In the genomic region with DNA sequence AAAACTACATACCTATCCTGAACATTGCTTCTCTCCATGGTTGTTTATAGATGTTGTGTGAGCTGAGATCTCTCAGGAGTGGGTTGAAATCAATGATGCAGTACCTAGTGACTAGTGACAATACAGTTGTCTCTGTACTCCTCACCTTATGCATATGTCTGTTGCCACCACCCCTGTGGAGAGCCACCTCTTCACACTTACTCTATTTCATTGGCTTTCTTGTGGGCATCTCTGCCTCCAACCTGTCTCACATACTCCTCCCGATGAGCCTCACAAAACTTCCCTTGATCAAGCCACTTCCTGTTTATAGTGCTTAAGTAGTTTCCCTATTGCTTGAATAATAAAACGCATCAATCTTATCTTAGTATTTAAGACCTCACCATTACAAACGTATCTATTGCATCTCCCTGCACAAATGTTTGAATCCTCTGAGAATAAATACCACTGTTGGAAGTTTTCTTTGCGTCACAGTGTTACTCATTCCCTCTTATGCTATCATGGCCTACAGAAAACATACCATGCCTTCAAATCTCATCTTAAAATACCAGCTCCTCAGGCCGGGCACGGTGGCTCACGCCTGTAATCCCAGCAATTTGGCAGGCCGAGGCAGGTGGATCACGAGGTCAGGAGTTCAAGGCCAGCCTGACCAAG, we compare ENCODE assay signal across 26 cellular contexts. TPM values are rescaled to one million over a fixed set of nuclear protein-coding genes. Genes with fewer than 3 reads are reported as not detected.
A peak's percentile ranks its signal among the peaks of the same experiment; 100 is the strongest.
DNase-seq lines count a peak whose midpoint lies in the region; ATAC-seq and TF ChIP-seq lines count a peak whose summit lies in the region.
"Had no signal": no experiment of that assay in that cellular context is flagged by ENCODE, and none has a peak within 500 bp of the region (broad histone marks: within the 10 kb centered on the region; RNA-seq: fewer than 3 reads in every experiment).

No MANE protein-coding gene starts in this region.

- intact Hi-C loops in activated CD8-positive, alpha-beta T cell treated with anti-CD3 and anti-CD28 coated beads for 36 hours (cut with micrococcal nuclease), result no loop called here
- intact Hi-C loops in Right ventricle myocardium superior (cut with DNase I), result no loop called here

- no peaks in the 10 kb centered on the region for H3K9me3 ChIP-seq in CD8-positive, alpha-beta memory T cell (ENCODE audit: low read length)
- H3K9me3 ChIP-seq: neutrophil, psoas muscle, thyroid gland had no signal

- no peaks in the 10 kb centered on the region for H3K27me3 ChIP-seq in CD8-positive, alpha-beta memory T cell (ENCODE audit: insufficient read depth, low read length, poor library complexity, severe bottlenecking)
- H3K27me3 ChIP-seq: brain microvascular endothelial cell, left lung, neutrophil, thyroid gland had no signal

- no peaks in the 10 kb centered on the region for H3K9me3 Mint-ChIP-seq in activated CD8-positive, alpha-beta T cell treated with anti-CD3 and anti-CD28 coated beads for 36 hours
- H3K9me3 Mint-ChIP-seq in activated CD8-positive, alpha-beta T cell treated with anti-CD3 and anti-CD28 coated beads, Interleukin-2, amount 10 ng/mL, durations not matched to agents 7 days and 5 days (ENCODE audit: insufficient read depth), result peaks cover 3% of the 10 kb centered on the region
- peaks cover 2 to 17% (median 5%) of the 10 kb centered on the region in 5 donors for H3K9me3 Mint-ChIP-seq in CD8-positive, alpha-beta memory T cell
- H3K9me3 Mint-ChIP-seq in activated CD4-positive, alpha-beta memory T cell treated with anti-CD3 and anti-CD28 coated beads, Interleukin-2, amount 10 ng/mL, durations not matched to agents 7 days and 5 days, result peaks cover 19% of the 10 kb centered on the region
- peaks cover 0 to 2% (median 0%) of the 10 kb centered on the region in 6 donors for H3K9me3 Mint-ChIP-seq in immature natural killer cell
- no peaks in the 10 kb centered on the region for H3K9me3 Mint-ChIP-seq in chondrocyte (ENCODE audit: low read depth)

- no peak overlapping the region for H3K4me3 Mint-ChIP-seq in activated CD8-positive, alpha-beta T cell treated with anti-CD3 and anti-CD28 coated beads for 36 hours
- H3K4me3 Mint-ChIP-seq in activated CD8-positive, alpha-beta T cell treated with anti-CD3 and anti-CD28 coated beads, Interleukin-2, amount 10 ng/mL, durations not matched to agents 7 days and 5 days, result no peak overlapping the region
- peak overlapping the region in 4 of 7 donors; percentile 3 to 63 (median 38) for H3K4me3 Mint-ChIP-seq in CD8-positive, alpha-beta memory T cell
- H3K4me3 Mint-ChIP-seq in activated CD4-positive, alpha-beta memory T cell treated with anti-CD3 and anti-CD28 coated beads, Interleukin-2, amount 10 ng/mL, durations not matched to agents 7 days and 5 days, result no peak overlapping the region
- H3K4me3 Mint-ChIP-seq in immature natural killer cell, result peak overlapping the region; percentile 28 to 62 (median 51)
- H3K4me3 Mint-ChIP-seq in chondrocyte (ENCODE audit: unreplicated experiment), result no peak overlapping the region

- no peaks in the 10 kb centered on the region for H3K36me3 ChIP-seq in CD8-positive, alpha-beta memory T cell (ENCODE audit: insufficient read depth, low read length)
- H3K36me3 ChIP-seq: brain microvascular endothelial cell, left lung, neutrophil, thyroid gland, WERI-Rb-1 had no signal

- DNase-seq in activated CD8-positive, alpha-beta T cell treated with anti-CD3 and anti-CD28 coated beads for 36 hours, result no peak
- DNase-seq in activated CD8-positive, alpha-beta T cell treated with anti-CD3 and anti-CD28 coated beads, Interleukin-2, amount 10 ng/mL, durations not matched to agents 7 days and 5 days, result no peak
- peak in 2 of 5 donors; percentile 10 to 27 for DNase-seq in CD8-positive, alpha-beta memory T cell
- no peak for DNase-seq in activated CD4-positive, alpha-beta memory T cell treated with anti-CD3 and anti-CD28 coated beads, Interleukin-2, amount 10 ng/mL, durations not matched to agents 7 days and 5 days
- DNase-seq in immature natural killer cell (peak; percentile 34 to 41 (median 35)), Right ventricle myocardium superior (no peak), chondrocyte (ENCODE audit: low spot score) (no peak)
- DNase-seq: activated CD4-positive, alpha-beta T cell treated with anti-CD3 and anti-CD28 coated beads, Interleukin-2, amount 50 U/mL, for 48 hours; brain microvascular endothelial cell; mesenchymal stem cell; NCI-H1092 treated with DMSO at 0.1 percent for 48 hours; NCI-H187; NCI-H2171; NCI-H524; PC-9; psoas muscle; SHP77; stimulated activated naive CD4-positive, alpha-beta T cell treated with Interleukin-2 at 50 U/mL for 16 hours; T-helper 9 cell; WERI-Rb-1 had no signal

- POLR2A ChIA-PET in activated CD8-positive, alpha-beta T cell treated with anti-CD3 and anti-CD28 coated beads for 36 hours (lab: Charles Lee), result no interaction called here
- POLR2A ChIA-PET in activated CD8-positive, alpha-beta T cell treated with anti-CD3 and anti-CD28 coated beads, Interleukin-2, amount 10 ng/mL, durations not matched to agents 7 days and 5 days (lab: Charles Lee), result no interaction called here
- POLR2A ChIA-PET in CD8-positive, alpha-beta memory T cell (lab: Charles Lee), result no interaction called here
- POLR2A ChIA-PET in activated CD4-positive, alpha-beta memory T cell treated with anti-CD3 and anti-CD28 coated beads, Interleukin-2, amount 10 ng/mL, durations not matched to agents 7 days and 5 days (lab: Charles Lee), result no interaction called here

- peak; percentile 30 for ATAC-seq in activated CD8-positive, alpha-beta T cell treated with anti-CD3 and anti-CD28 coated beads for 36 hours
- ATAC-seq in activated CD8-positive, alpha-beta T cell treated with anti-CD3 and anti-CD28 coated beads, Interleukin-2, amount 10 ng/mL, durations not matched to agents 7 days and 5 days, result no peak
- no peak for ATAC-seq in Right ventricle myocardium superior (ENCODE audit: poor library complexity)
- ATAC-seq in GM21367 (IDR thresholded peaks at IDR 0.05; ENCODE audit: unreplicated experiment), result no peak
- ATAC-seq: psoas muscle had no signal

- TF ChIP-seq CTCF in activated CD8-positive, alpha-beta T cell treated with anti-CD3 and anti-CD28 coated beads for 36 hours (IDR thresholded peaks at IDR 0.05), result no peak
- no peak for TF ChIP-seq CTCF in chondrocyte (IDR thresholded peaks at IDR 0.05)

- H3K4me3 ChIP-seq in CD8-positive, alpha-beta memory T cell (ENCODE audit: low read length), result no peak overlapping the region
- H3K4me3 ChIP-seq: left lung, PC-9, psoas muscle, thyroid gland had no signal

- no peak overlapping the region for H3K27ac ChIP-seq in CD8-positive, alpha-beta memory T cell (ENCODE audit: low read depth, low read length)
- H3K27ac ChIP-seq: brain microvascular endothelial cell, left lung, neutrophil, PC-9, psoas muscle, WERI-Rb-1 had no signal

- peaks cover 5% of the 10 kb centered on the region for H3K4me1 Mint-ChIP-seq in activated CD8-positive, alpha-beta T cell treated with anti-CD3 and anti-CD28 coated beads for 36 hours (ENCODE audit: low read depth)
- H3K4me1 Mint-ChIP-seq in activated CD8-positive, alpha-beta T cell treated with anti-CD3 and anti-CD28 coated beads, Interleukin-2, amount 10 ng/mL, durations not matched to agents 7 days and 5 days (ENCODE audit: low read depth), result peaks cover 4% of the 10 kb centered on the region
- H3K4me1 Mint-ChIP-seq in CD8-positive, alpha-beta memory T cell, result peaks cover 7 to 20% (median 10%) of the 10 kb centered on the region in 3 donors
- H3K4me1 Mint-ChIP-seq in activated CD4-positive, alpha-beta memory T cell treated with anti-CD3 and anti-CD28 coated beads, Interleukin-2, amount 10 ng/mL, durations not matched to agents 7 days and 5 days, result peaks cover 14% of the 10 kb centered on the region
- H3K4me1 Mint-ChIP-seq in immature natural killer cell (peaks cover 18 to 25% of the 10 kb centered on the region in 2 donors), chondrocyte (ENCODE audit: low read depth) (peaks cover 3% of the 10 kb centered on the region)

- H3K27ac Mint-ChIP-seq in activated CD8-positive, alpha-beta T cell treated with anti-CD3 and anti-CD28 coated beads for 36 hours, result no peak overlapping the region
- no peak overlapping the region for H3K27ac Mint-ChIP-seq in activated CD8-positive, alpha-beta T cell treated with anti-CD3 and anti-CD28 coated beads, Interleukin-2, amount 10 ng/mL, durations not matched to agents 7 days and 5 days
- peak overlapping the region in 5 of 8 donors; percentile 2 to 89 (median 78) for H3K27ac Mint-ChIP-seq in CD8-positive, alpha-beta memory T cell
- peak overlapping the region; percentile 23 for H3K27ac Mint-ChIP-seq in activated CD4-positive, alpha-beta memory T cell treated with anti-CD3 and anti-CD28 coated beads, Interleukin-2, amount 10 ng/mL, durations not matched to agents 7 days and 5 days
- H3K27ac Mint-ChIP-seq in immature natural killer cell (peak overlapping the region in 5 of 6 donors; percentile 48 to 86 (median 64)), chondrocyte (ENCODE audit: unreplicated experiment) (no peak overlapping the region)

- no peaks in the 10 kb centered on the region for H3K4me1 ChIP-seq in CD8-positive, alpha-beta memory T cell (ENCODE audit: insufficient read depth, low read length)
- H3K4me1 ChIP-seq: left lung, psoas muscle had no signal

- H3K27me3 Mint-ChIP-seq in activated CD8-positive, alpha-beta T cell treated with anti-CD3 and anti-CD28 coated beads for 36 hours, result no peaks in the 10 kb centered on the region
- no peaks in the 10 kb centered on the region for H3K27me3 Mint-ChIP-seq in activated CD8-positive, alpha-beta T cell treated with anti-CD3 and anti-CD28 coated beads, Interleukin-2, amount 10 ng/mL, durations not matched to agents 7 days and 5 days (ENCODE audit: low read depth)
- H3K27me3 Mint-ChIP-seq in CD8-positive, alpha-beta memory T cell, result peaks cover 0 to 5% of the 10 kb centered on the region in 2 donors
- no peaks in the 10 kb centered on the region for H3K27me3 Mint-ChIP-seq in activated CD4-positive, alpha-beta memory T cell treated with anti-CD3 and anti-CD28 coated beads, Interleukin-2, amount 10 ng/mL, durations not matched to agents 7 days and 5 days
- peaks cover 0 to 8% (median 0%) of the 10 kb centered on the region in 3 donors for H3K27me3 Mint-ChIP-seq in immature natural killer cell (ENCODE audit: low read depth in 3 of 3)
- no peaks in the 10 kb centered on the region for H3K27me3 Mint-ChIP-seq in chondrocyte (ENCODE audit: low read depth)

- H3K36me3 Mint-ChIP-seq in activated CD8-positive, alpha-beta T cell treated with anti-CD3 and anti-CD28 coated beads for 36 hours (ENCODE audit: low read depth), result no peaks in the 10 kb centered on the region
- H3K36me3 Mint-ChIP-seq in activated CD8-positive, alpha-beta T cell treated with anti-CD3 and anti-CD28 coated beads, Interleukin-2, amount 10 ng/mL, durations not matched to agents 7 days and 5 days (ENCODE audit: low read depth), result no peaks in the 10 kb centered on the region
- no peaks in the 10 kb centered on the region for H3K36me3 Mint-ChIP-seq in CD8-positive, alpha-beta memory T cell
- no peaks in the 10 kb centered on the region for H3K36me3 Mint-ChIP-seq in activated CD4-positive, alpha-beta memory T cell treated with anti-CD3 and anti-CD28 coated beads, Interleukin-2, amount 10 ng/mL, durations not matched to agents 7 days and 5 days (ENCODE audit: low read depth)
- H3K36me3 Mint-ChIP-seq in immature natural killer cell (peaks cover 0 to 3% (median 0%) of the 10 kb centered on the region in 3 donors), chondrocyte (ENCODE audit: low read depth) (no peaks in the 10 kb centered on the region)

- CTCF ChIA-PET in activated CD8-positive, alpha-beta T cell treated with anti-CD3 and anti-CD28 coated beads for 36 hours (lab: Charles Lee), result no interaction called here
- CTCF ChIA-PET in activated CD8-positive, alpha-beta T cell treated with anti-CD3 and anti-CD28 coated beads, Interleukin-2, amount 10 ng/mL, durations not matched to agents 7 days and 5 days (lab: Charles Lee), result no interaction called here
- CTCF ChIA-PET in CD8-positive, alpha-beta memory T cell (lab: Charles Lee), result no interaction called here
- CTCF ChIA-PET in activated CD4-positive, alpha-beta memory T cell treated with anti-CD3 and anti-CD28 coated beads, Interleukin-2, amount 10 ng/mL, durations not matched to agents 7 days and 5 days (lab: Charles Lee), result no interaction called here

RNA-seq across cellular contexts. Expression of gene GREM2, which starts 54.7 kb away (rescaled TPM):
- total RNA-seq in activated CD8-positive, alpha-beta T cell treated with anti-CD3 and anti-CD28 coated beads for 36 hours, result not detected
- not detected for total RNA-seq in activated CD8-positive, alpha-beta T cell treated with anti-CD3 and anti-CD28 coated beads, Interleukin-2, amount 10 ng/mL, durations not matched to agents 7 days and 5 days
- total RNA-seq in CD8-positive, alpha-beta memory T cell, result not detected
- 0.61 TPM for polyA plus RNA-seq in CD8-positive, alpha-beta memory T cell
- 1 to 10 TPM; 1.4 to 1.6 TPM for total RNA-seq in activated CD4-positive, alpha-beta memory T cell treated with anti-CD3 and anti-CD28 coated beads, Interleukin-2, amount 10 ng/mL, durations not matched to agents 7 days and 5 days
- 1 to 10 TPM in 1 of 3 donors, under 1 TPM in 2; 0.56 to 1.1 (median 0.72) TPM for polyA plus RNA-seq in immature natural killer cell
- total RNA-seq in Right ventricle myocardium superior, result not detected
- 0.05 to 0.53 TPM (median 0.13 TPM) in 3 replicates for total RNA-seq in chondrocyte
- total RNA-seq: glomerular endothelial cell, H1, PC-9 had no signal

Comparison
In these comparisons a context has a peak if more than half of its experiments do, and no peak if none do; other contexts are left out.
1. DNase-seq: peak in immature natural killer cell (3 of 3); none in activated CD8-positive, alpha-beta T cell treated with anti-CD3 and anti-CD28 coated beads for 36 hours (single experiment), activated CD8-positive, alpha-beta T cell treated with anti-CD3 and anti-CD28 coated beads, Interleukin-2, amount 10 ng/mL, durations not matched to agents 7 days and 5 days (single experiment), activated CD4-positive, alpha-beta memory T cell treated with anti-CD3 and anti-CD28 coated beads, Interleukin-2, amount 10 ng/mL, durations not matched to agents 7 days and 5 days (single experiment), Right ventricle myocardium superior (single experiment) and chondrocyte (single experiment).
2. H3K27ac Mint-ChIP-seq: peak in CD8-positive, alpha-beta memory T cell (5 of 8), activated CD4-positive, alpha-beta memory T cell treated with anti-CD3 and anti-CD28 coated beads, Interleukin-2, amount 10 ng/mL, durations not matched to agents 7 days and 5 days (single experiment) and immature natural killer cell (5 of 6); none in activated CD8-positive, alpha-beta T cell treated with anti-CD3 and anti-CD28 coated beads for 36 hours (single experiment), activated CD8-positive, alpha-beta T cell treated with anti-CD3 and anti-CD28 coated beads, Interleukin-2, amount 10 ng/mL, durations not matched to agents 7 days and 5 days (single experiment) and chondrocyte (single experiment).
3. H3K4me3 Mint-ChIP-seq: peak in CD8-positive, alpha-beta memory T cell (4 of 7) and immature natural killer cell (5 of 5); none in activated CD8-positive, alpha-beta T cell treated with anti-CD3 and anti-CD28 coated beads for 36 hours (single experiment), activated CD8-positive, alpha-beta T cell treated with anti-CD3 and anti-CD28 coated beads, Interleukin-2, amount 10 ng/mL, durations not matched to agents 7 days and 5 days (single experiment), activated CD4-positive, alpha-beta memory T cell treated with anti-CD3 and anti-CD28 coated beads, Interleukin-2, amount 10 ng/mL, durations not matched to agents 7 days and 5 days (single experiment) and chondrocyte (single experiment).